ENCODE assay signal across 8 cellular contexts in genomic region chr9:121269030-121269887, GRCh38. TPM values are rescaled to one million over a fixed set of nuclear protein-coding genes. Genes with fewer than 3 reads are reported as not detected.
A peak's percentile ranks its signal among the peaks of the same experiment; 100 is the strongest.
DNase-seq lines count a peak whose midpoint lies in the region; ATAC-seq, FAIRE-seq and TF ChIP-seq lines count a peak whose summit lies in the region.

No MANE protein-coding gene starts in this region.

- TF ChIP-seq EP300 in A549 (IDR thresholded peaks at IDR 0.05) = no peak

- H3K9me3 Mint-ChIP-seq in astrocyte (ENCODE audit: unreplicated experiment) = no peaks in the 10 kb centered on the region
- no peaks in the 10 kb centered on the region for H3K9me3 Mint-ChIP-seq in stimulated activated effector memory CD8-positive, alpha-beta T cell treated with anti-CD3 and anti-CD28 coated beads, Interleukin-12 subunit alpha, Interleukin-12 subunit beta, amount 100 ng/mL, for 72 hours

- peaks cover 9% of the 10 kb centered on the region for H4K20me1 ChIP-seq in astrocyte (ENCODE audit: insufficient read depth, low read length)

- peak overlapping the region; percentile 95 for H3K4me3 Mint-ChIP-seq in astrocyte (ENCODE audit: unreplicated experiment)
- peak overlapping the region; percentile 72 for H3K4me3 Mint-ChIP-seq in stimulated activated effector memory CD8-positive, alpha-beta T cell treated with anti-CD3 and anti-CD28 coated beads, Interleukin-12 subunit alpha, Interleukin-12 subunit beta, amount 100 ng/mL, for 72 hours

- no peaks in the 10 kb centered on the region for H3K36me3 Mint-ChIP-seq in astrocyte (ENCODE audit: low read depth, unreplicated experiment)
- H3K36me3 Mint-ChIP-seq in stimulated activated effector memory CD8-positive, alpha-beta T cell treated with anti-CD3 and anti-CD28 coated beads, Interleukin-12 subunit alpha, Interleukin-12 subunit beta, amount 100 ng/mL, for 72 hours = no peaks in the 10 kb centered on the region

- TF ChIP-seq RAD21 in A549 (conservative IDR thresholded peaks at IDR 0.05 in 1 of 2, IDR thresholded peaks at IDR 0.05 in 1 of 2) = no peak

- TF ChIP-seq CTCF in A549 (IDR thresholded peaks at IDR 0.05) (no peak), astrocyte (IDR thresholded peaks at IDR 0.05; ENCODE audit: insufficient read depth, low read depth, low read length) (no peak)

- TF ChIP-seq POLR2A in A549 (IDR thresholded peaks at IDR 0.05; ENCODE audit: low read length) (no peak), H54 (IDR thresholded peaks at IDR 0.05; ENCODE audit: low read depth, low read length) (no peak)

- 48% methylated on average over 15 of the region's 15 CpGs for WGBS in A549 (ENCODE audit: missing lambda C conversion rate)

- peak overlapping the region; percentile 49 for H2AFZ ChIP-seq in astrocyte (ENCODE audit: low read depth, low read length)

- no peak for DNase-seq in A549 (ENCODE audit: low read depth in 1 of 2, low spot score in 1 of 2)
- DNase-seq in HCEC 1CT = peak; percentile 64
- DNase-seq in astrocyte (ENCODE audit: low read depth) = no peak
- no peak for DNase-seq in stimulated activated effector memory CD8-positive, alpha-beta T cell treated with anti-CD3 and anti-CD28 coated beads, Interleukin-12 subunit alpha, Interleukin-12 subunit beta, amount 100 ng/mL, for 72 hours (ENCODE audit: low spot score in 2 of 2)
- DNase-seq in NCI-H2107 treated with DMSO at 0.1 percent for 48 hours (lab: John Stamatoyannopoulos, UW; ENCODE audit: unreplicated experiment) = no peak
- DNase-seq in H54 (ENCODE audit: insufficient read length, low spot score) = no peak

- peak; percentile 2 to 11; a peak in 1 of 6 replicates for ATAC-seq in A549
- no peak for ATAC-seq in stimulated activated effector memory CD8-positive, alpha-beta T cell treated with anti-CD3 and anti-CD28 coated beads, Interleukin-12 subunit alpha, Interleukin-12 subunit beta, amount 100 ng/mL, for 72 hours
- no peak for ATAC-seq in GM21619 (IDR thresholded peaks at IDR 0.05; ENCODE audit: unreplicated experiment)

- H3K79me2 ChIP-seq in astrocyte (ENCODE audit: insufficient read depth, low read length) = peaks cover 61% of the 10 kb centered on the region

- FAIRE-seq in A549 (lab: Jason Lieb, UNC) = no peak
- no peak for FAIRE-seq in astrocyte (lab: Jason Lieb, UNC)
- no peak for FAIRE-seq in H54 (lab: Jason Lieb, UNC)

- peaks cover 16% of the 10 kb centered on the region for H3K27me3 Mint-ChIP-seq in astrocyte (ENCODE audit: low read depth, unreplicated experiment)

- CTCF ChIA-PET in A549 (lab: Yijun Ruan, JAX) = interaction anchor here (1.1 to 5.7 kb wide), 12 partner anchors 9 to 106 kb away, joined by 3 to 51 read pairs (median 12); partner anchors contain the start of gene RAB14

- peaks cover 2% of the 10 kb centered on the region for H3K36me3 ChIP-seq in astrocyte (ENCODE audit: insufficient read depth, low read length)
- no peaks in the 10 kb centered on the region for H3K36me3 ChIP-seq in iPS-20b (ENCODE audit: insufficient read depth, low read depth, low read length)

- H3K4me1 ChIP-seq in A549 (peaks cover 34% of the 10 kb centered on the region), astrocyte (ENCODE audit: insufficient read depth, low read length) (peaks cover 52% of the 10 kb centered on the region), iPS-20b (ENCODE audit: insufficient read depth, low read length) (peaks cover 21% of the 10 kb centered on the region; the same call in 1 of the 2 replicates)

- POLR2A ChIA-PET in A549 (lab: Yijun Ruan, JAX) = interaction anchor here (0.6 to 2.0 kb wide), 5 partner anchors 9 to 100 kb away, joined by 3 to 24 read pairs (median 6); no protein-coding TSS in a partner anchor

- H3K4me1 Mint-ChIP-seq in astrocyte (ENCODE audit: low read depth, unreplicated experiment) = peaks cover 46% of the 10 kb centered on the region
- H3K4me1 Mint-ChIP-seq in stimulated activated effector memory CD8-positive, alpha-beta T cell treated with anti-CD3 and anti-CD28 coated beads, Interleukin-12 subunit alpha, Interleukin-12 subunit beta, amount 100 ng/mL, for 72 hours = peaks cover 26% of the 10 kb centered on the region

- H3K27ac ChIP-seq in A549 (peak overlapping the region; percentile 80 to 92; a peak in 5 of 6 replicates), astrocyte (ENCODE audit: low read depth, low read length) (peak overlapping the region; percentile 74), iPS-20b (ENCODE audit: low read length) (no peak overlapping the region)

- peak overlapping the region; percentile 100 for H3K4me2 ChIP-seq in A549
- peak overlapping the region; percentile 93 for H3K4me2 ChIP-seq in astrocyte (ENCODE audit: low read length)

- H3K27me3 ChIP-seq in astrocyte (ENCODE audit: insufficient read depth, low read length) (no peaks in the 10 kb centered on the region), iPS-20b (ENCODE audit: insufficient read depth, low read length) (peaks cover 63% of the 10 kb centered on the region)

- H3K9me3 ChIP-seq in A549 = no peaks in the 10 kb centered on the region
- no peaks in the 10 kb centered on the region for H3K9me3 ChIP-seq in astrocyte (ENCODE audit: insufficient read depth, low read depth, low read length)
- H3K9me3 ChIP-seq in iPS-20b (ENCODE audit: insufficient read depth, low read depth, low read length) = no peaks in the 10 kb centered on the region

- H3K4me3 ChIP-seq in A549 (peak overlapping the region; percentile 95), astrocyte (ENCODE audit: insufficient read depth, low read depth, low read length) (peak overlapping the region; percentile 83), iPS-20b (ENCODE audit: low read length) (peak overlapping the region; percentile 79)

- H3K9ac ChIP-seq in astrocyte (ENCODE audit: low read length) (peak overlapping the region; percentile 85), iPS-20b (ENCODE audit: low read depth, low read length) (peak overlapping the region; percentile 66; the same call in 1 of the 2 replicates)

- H3K27ac Mint-ChIP-seq in astrocyte (ENCODE audit: unreplicated experiment) = peak overlapping the region; percentile 88
- H3K27ac Mint-ChIP-seq in stimulated activated effector memory CD8-positive, alpha-beta T cell treated with anti-CD3 and anti-CD28 coated beads, Interleukin-12 subunit alpha, Interleukin-12 subunit beta, amount 100 ng/mL, for 72 hours = peak overlapping the region; percentile 64

TF ChIP-seq in A549, 52 proteins besides CTCF, POLR2A, EP300 and RAD21:
- no peak for TF ChIP-seq RFX5 (IDR thresholded peaks at IDR 0.05)
- no peak for TF ChIP-seq MAFK (IDR thresholded peaks at IDR 0.05; ENCODE audit: partially characterized antibody)
- no peak for TF ChIP-seq NR3C1 (IDR thresholded peaks at IDR 0.05)
- TF ChIP-seq JUN (IDR thresholded peaks at IDR 0.05) = no peak
- TF ChIP-seq SMC3 (IDR thresholded peaks at IDR 0.05) = no peak
- no peak for TF ChIP-seq EHMT2 (IDR thresholded peaks at IDR 0.05; ENCODE audit: low read depth)
- no peak for TF ChIP-seq REST (IDR thresholded peaks at IDR 0.05)
- no peak for TF ChIP-seq HMGXB4 (CRISPR knock-in tag; IDR thresholded peaks at IDR 0.05; ENCODE audit: borderline replicate concordance)
- no peak for TF ChIP-seq KDM5A (IDR thresholded peaks at IDR 0.05)
- no peak for TF ChIP-seq HES2 (IDR thresholded peaks at IDR 0.05)
- TF ChIP-seq HEYL (CRISPR knock-in tag; IDR thresholded peaks at IDR 0.05) = no peak
- TF ChIP-seq PHF8 (IDR thresholded peaks at IDR 0.05; ENCODE audit: borderline replicate concordance, low read depth) = no peak

RNA-seq across cellular contexts. Expression of gene GSN, which starts 1.3 kb away (rescaled TPM):
- 77.2 and 88.5 TPM in 2 replicates for polyA plus RNA-seq in A549 (2011; rRNA removed)
- polyA plus RNA-seq in A549 (2012; cell fraction: cytosol; rRNA removed) = 39.8 and 42.0 TPM in 2 replicates
- polyA plus RNA-seq in A549 (2012; cell fraction: nucleus; rRNA removed) = 76.2 and 84.7 TPM in 2 replicates
- polyA plus RNA-seq in A549 (2017; fragmentation: RNase III; extraction: RNeasy Plus Mini Kit Qiagen cat#74134 plus additional on column Dnase treatment) = 24.5 to 36.5 TPM (median 33.7 TPM) in 3 replicates
- polyA minus RNA-seq in A549 (2011; rRNA and poly(A)+ RNA removed) = 110 TPM in 2 replicates
- 260 and 357 TPM in 2 replicates for total RNA-seq in astrocyte

Comparison
In these comparisons a context has a peak if more than half of its experiments do, and no peak if none do; other contexts are left out.
1. ATAC-seq: peak in A549 (2 of 2); none in stimulated activated effector memory CD8-positive, alpha-beta T cell treated with anti-CD3 and anti-CD28 coated beads, Interleukin-12 subunit alpha, Interleukin-12 subunit beta, amount 100 ng/mL, for 72 hours (single experiment) and GM21619 (single experiment).
2. Peak in every context shown above with its lines, with median percentiles within 50 percentile points of each other: H3K4me3 ChIP-seq.